In the genomic region with DNA sequence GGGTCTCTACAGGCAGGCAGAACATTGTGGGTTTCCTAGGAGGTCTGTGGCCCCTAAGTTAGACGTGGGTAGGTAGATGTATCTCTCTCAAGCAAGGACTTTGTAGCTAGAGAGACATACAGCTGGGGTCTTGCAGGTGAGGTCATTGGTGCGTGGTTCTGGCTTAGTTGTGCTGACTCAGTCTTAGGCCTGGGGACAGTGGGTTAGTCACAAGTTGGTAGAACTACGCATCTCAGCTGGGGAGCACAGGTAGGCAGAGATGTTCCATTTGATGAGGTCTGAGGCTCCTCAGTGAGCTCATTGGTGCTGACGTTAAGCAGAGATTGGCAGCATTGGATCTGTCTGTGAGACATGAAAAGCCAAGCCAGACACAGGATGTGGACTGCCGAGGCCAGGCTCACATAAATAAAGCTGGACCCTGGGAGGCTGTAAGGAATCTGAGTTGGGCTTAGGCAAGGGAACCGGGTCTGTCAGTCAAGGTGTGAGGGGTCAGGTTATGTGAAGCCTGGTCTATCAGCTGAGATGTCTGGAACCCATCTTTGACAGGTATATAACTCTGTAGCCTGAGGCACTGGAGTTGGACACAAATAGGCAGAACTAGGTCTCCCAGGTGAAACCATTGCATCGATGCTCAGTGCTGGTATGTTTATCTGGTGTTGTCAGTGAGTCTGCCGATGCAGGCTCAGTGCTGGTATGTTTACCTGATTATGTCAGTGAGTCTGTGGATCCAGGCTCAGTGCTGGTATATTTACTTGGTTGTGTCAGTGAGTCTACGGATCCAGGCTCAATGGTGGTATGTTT, we compare ENCODE assay signal across 15 cellular contexts.
"Had no signal": no experiment of that assay in that cellular context is flagged by ENCODE, and none has a peak within 500 bp of the region (broad histone marks: within the 10 kb centered on the region; RNA-seq: fewer than 3 reads in every experiment).

No MANE protein-coding gene starts in this region.

- H3K9me3 Mint-ChIP-seq: activated naive CD4-positive, alpha-beta T cell treated with anti-CD3 and anti-CD28 coated beads, Interleukin-2, amount 50 U/mL, for 24 hours; nephron had no signal

- H3K79me2 ChIP-seq: hepatocyte had no signal

- H3K4me3 ChIP-seq: body of pancreas, colonic mucosa, esophagus muscularis mucosa, hepatocyte, right lobe of liver, thoracic aorta had no signal

- H3K27me3 ChIP-seq: body of pancreas, colonic mucosa, esophagus muscularis mucosa, hepatocyte, right lobe of liver had no signal

- FAIRE-seq: kidney had no signal

- H3K4me2 ChIP-seq: hepatocyte had no signal

- H3K9me3 ChIP-seq: body of pancreas, colonic mucosa, esophagus muscularis mucosa, right lobe of liver, thoracic aorta had no signal

- H3K4me3 Mint-ChIP-seq: activated naive CD4-positive, alpha-beta T cell treated with anti-CD3 and anti-CD28 coated beads, Interleukin-2, amount 50 U/mL, for 24 hours; nephron had no signal

- H3K27ac ChIP-seq: body of pancreas, colonic mucosa, esophagus muscularis mucosa, hepatocyte, right lobe of liver, thoracic aorta had no signal

- ATAC-seq: body of pancreas, right lobe of liver had no signal

- H3K27ac Mint-ChIP-seq: activated naive CD4-positive, alpha-beta T cell treated with anti-CD3 and anti-CD28 coated beads, Interleukin-2, amount 50 U/mL, for 24 hours; nephron had no signal

- DNase-seq: activated CD4-positive, alpha-beta T cell treated with anti-CD3 and anti-CD28 coated beads for 4 hours; activated T-cell treated with anti-CD3 and anti-CD28 coated beads for 4 hours; amygdala; body of pancreas; caudate nucleus; colonic mucosa; kidney; mesenchymal stem cell; right lobe of liver; T-helper 2 cell had no signal

- H3K4me1 ChIP-seq: body of pancreas, colonic mucosa, esophagus muscularis mucosa, right lobe of liver had no signal

- H3K4me1 Mint-ChIP-seq: activated naive CD4-positive, alpha-beta T cell treated with anti-CD3 and anti-CD28 coated beads, Interleukin-2, amount 50 U/mL, for 24 hours; nephron had no signal

- H2AFZ ChIP-seq: hepatocyte had no signal

- H3K27me3 Mint-ChIP-seq: activated naive CD4-positive, alpha-beta T cell treated with anti-CD3 and anti-CD28 coated beads, Interleukin-2, amount 50 U/mL, for 24 hours had no signal
